In the genomic region with DNA sequence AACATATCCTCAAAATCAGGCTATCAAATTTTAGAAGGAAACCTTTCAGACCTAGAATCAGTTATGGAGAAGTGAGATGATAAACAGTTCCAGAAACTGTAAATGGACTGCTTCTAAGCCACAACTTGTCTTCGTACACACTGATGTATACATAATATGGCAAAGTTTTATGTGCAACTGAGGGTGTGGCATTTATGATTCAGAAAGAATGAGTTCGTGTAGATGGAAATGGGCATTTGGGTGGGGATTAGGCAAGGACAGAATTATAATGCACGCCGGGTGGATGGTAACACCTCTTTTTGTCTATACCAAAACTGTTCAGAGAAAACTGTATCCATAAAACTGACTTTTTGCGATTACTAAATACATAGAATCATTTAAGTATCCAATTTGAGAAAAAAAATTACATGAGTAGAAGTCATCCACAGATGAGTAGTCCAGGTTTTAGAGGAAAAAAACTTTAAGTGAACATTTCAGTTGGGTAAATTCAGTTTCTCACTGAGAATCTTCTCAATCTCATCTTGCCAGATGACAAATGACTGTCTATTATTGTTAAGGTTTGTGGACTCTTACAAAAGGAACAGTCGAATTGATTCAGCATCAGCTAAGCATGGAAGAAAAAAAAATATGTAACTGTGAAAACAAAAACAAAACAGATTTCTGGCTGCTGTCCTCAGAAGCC, we compare ENCODE assay signal across 15 cellular contexts. TPM values are rescaled to one million over a fixed set of nuclear protein-coding genes. Genes with fewer than 3 reads are reported as not detected.
DNase-seq lines count a peak whose midpoint lies in the region; ATAC-seq and TF ChIP-seq lines count a peak whose summit lies in the region.
"Had no signal": no experiment of that assay in that cellular context is flagged by ENCODE, and none has a peak within 500 bp of the region (broad histone marks: within the 10 kb centered on the region; RNA-seq: fewer than 3 reads in every experiment).

No MANE protein-coding gene starts in this region.

- TF ChIP-seq CTCF in right atrium auricular region (IDR thresholded peaks at IDR 0.05) (no peak), parathyroid adenoma (IDR thresholded peaks at IDR 0.05) (no peak), CD14-positive monocyte (IDR thresholded peaks at IDR 0.05) (no peak)

- no peak overlapping the region for H3K4me3 Mint-ChIP-seq in CD14-positive monocyte
- no peak overlapping the region for H3K4me3 Mint-ChIP-seq in activated T-helper 17 cell treated with anti-CD3 and anti-CD28 coated beads, Interleukin-2, amount 50 U/mL, for 72 hours
- H3K4me3 Mint-ChIP-seq: activated naive CD8-positive, alpha-beta T cell had no signal

- H3K4me1 ChIP-seq in right atrium auricular region: peaks cover 0 to 27% of the 10 kb centered on the region in 2 donors
- peaks cover 19% of the 10 kb centered on the region for H3K4me1 ChIP-seq in parathyroid adenoma

- H3K4me2 ChIP-seq in parathyroid adenoma (ENCODE audit: low read length): peak overlapping the region; percentile 3

- no peaks in the 10 kb centered on the region for H3K79me2 ChIP-seq in parathyroid adenoma

- peak overlapping the region in 2 of 7 donors; percentile 44 to 88 for H3K27ac Mint-ChIP-seq in CD14-positive monocyte
- H3K27ac Mint-ChIP-seq in activated T-helper 17 cell treated with anti-CD3 and anti-CD28 coated beads, Interleukin-2, amount 50 U/mL, for 72 hours: no peak overlapping the region
- H3K27ac Mint-ChIP-seq: activated naive CD8-positive, alpha-beta T cell had no signal

- H3K4me1 Mint-ChIP-seq in CD14-positive monocyte: peaks cover 19% of the 10 kb centered on the region
- peaks cover 4% of the 10 kb centered on the region for H3K4me1 Mint-ChIP-seq in activated T-helper 17 cell treated with anti-CD3 and anti-CD28 coated beads, Interleukin-2, amount 50 U/mL, for 72 hours

- H3K9ac ChIP-seq in parathyroid adenoma: no peak overlapping the region

- H3K36me3 Mint-ChIP-seq in CD14-positive monocyte: peaks cover 6 to 7% of the 10 kb centered on the region in 2 donors
- peaks cover 5% of the 10 kb centered on the region for H3K36me3 Mint-ChIP-seq in activated T-helper 17 cell treated with anti-CD3 and anti-CD28 coated beads, Interleukin-2, amount 50 U/mL, for 72 hours (ENCODE audit: low read depth)

- H3K27ac ChIP-seq in right atrium auricular region: peak overlapping the region; percentile 74 to 79
- peak overlapping the region; percentile 96 for H3K27ac ChIP-seq in epithelial cell of prostate
- H3K27ac ChIP-seq in parathyroid adenoma: peak overlapping the region; percentile 82

- DNase-seq in right atrium auricular region (ENCODE audit: low spot score) (no peak), left ventricle myocardium superior (no peak), epithelial cell of prostate (ENCODE audit: low read depth, low spot score) (no peak), CD14-positive monocyte (ENCODE audit: low spot score) (no peak), T-helper 9 cell (no peak)
- DNase-seq in stimulated activated CD4-positive, alpha-beta T cell treated with anti-CD3 and anti-CD28 coated beads, Interleukin-2, amount 100 ng/mL, for 48 hours: no peak
- DNase-seq: NCI-H1092, NCI-H524, RPMI8226 had no signal

- intact Hi-C loops in left ventricle myocardium superior (cut with micrococcal nuclease): no loop called here
- intact Hi-C loops in CD14-positive monocyte (cut with micrococcal nuclease): no loop called here

- H3K27me3 ChIP-seq in right atrium auricular region (no peaks in the 10 kb centered on the region), parathyroid adenoma (ENCODE audit: control insufficient read depth, insufficient read depth, low read length) (no peaks in the 10 kb centered on the region)
- H3K27me3 ChIP-seq: pancreas had no signal

- no peak for ATAC-seq in left ventricle myocardium superior
- ATAC-seq in activated T-helper 17 cell treated with anti-CD3 and anti-CD28 coated beads, Interleukin-2, amount 50 U/mL, for 72 hours (replicated peaks): no peak

- no peak overlapping the region for H3K4me3 ChIP-seq in right atrium auricular region
- no peak overlapping the region for H3K4me3 ChIP-seq in parathyroid adenoma (ENCODE audit: low read depth, low read length)
- H3K4me3 ChIP-seq: lung, pancreas, thoracic aorta had no signal

- H3K9me3 ChIP-seq in right atrium auricular region (no peaks in the 10 kb centered on the region), parathyroid adenoma (ENCODE audit: control insufficient read depth, low read length) (no peaks in the 10 kb centered on the region)
- H3K9me3 ChIP-seq: pancreas, thoracic aorta had no signal

- peak overlapping the region; percentile 68 for H2AFZ ChIP-seq in parathyroid adenoma

- H3K9me3 Mint-ChIP-seq in CD14-positive monocyte: no peaks in the 10 kb centered on the region
- no peaks in the 10 kb centered on the region for H3K9me3 Mint-ChIP-seq in activated T-helper 17 cell treated with anti-CD3 and anti-CD28 coated beads, Interleukin-2, amount 50 U/mL, for 72 hours

- peaks cover 0 to 7% (median 0%) of the 10 kb centered on the region in 3 donors for H3K27me3 Mint-ChIP-seq in CD14-positive monocyte (ENCODE audit: low read depth in 3 of 3)
- no peaks in the 10 kb centered on the region for H3K27me3 Mint-ChIP-seq in activated T-helper 17 cell treated with anti-CD3 and anti-CD28 coated beads, Interleukin-2, amount 50 U/mL, for 72 hours
- H3K27me3 Mint-ChIP-seq: activated naive CD8-positive, alpha-beta T cell had no signal

- H3K36me3 ChIP-seq in right atrium auricular region (no peaks in the 10 kb centered on the region), parathyroid adenoma (ENCODE audit: control insufficient read depth, insufficient read depth, low read length) (no peaks in the 10 kb centered on the region)
- H3K36me3 ChIP-seq: thoracic aorta had no signal

RNA-seq across cellular contexts. Expression of gene ERRFI1, which starts 22.5 kb away (rescaled TPM):
- total RNA-seq in right atrium auricular region (10 to 100 TPM; 33.0 to 34.5 TPM), left ventricle myocardium superior (10.2 TPM)
- under 1 TPM; 0.08 to 0.28 TPM for polyA plus RNA-seq in CD14-positive monocyte
- total RNA-seq in activated T-helper 17 cell treated with anti-CD3 and anti-CD28 coated beads, Interleukin-2, amount 50 U/mL, for 72 hours: 1 to 10 TPM; 1.8 to 3.1 TPM

RNA-seq across cellular contexts. Expression of gene PARK7, which starts 42.1 kb away (rescaled TPM):
- total RNA-seq in right atrium auricular region: 100 to 1,000 TPM; 206 to 266 TPM
- total RNA-seq in left ventricle myocardium superior: 335 TPM
- 100 to 1,000 TPM; 353 to 391 TPM for polyA plus RNA-seq in CD14-positive monocyte
- 100 to 1,000 TPM; 262 to 416 TPM for total RNA-seq in activated T-helper 17 cell treated with anti-CD3 and anti-CD28 coated beads, Interleukin-2, amount 50 U/mL, for 72 hours
